In the genomic region with DNA sequence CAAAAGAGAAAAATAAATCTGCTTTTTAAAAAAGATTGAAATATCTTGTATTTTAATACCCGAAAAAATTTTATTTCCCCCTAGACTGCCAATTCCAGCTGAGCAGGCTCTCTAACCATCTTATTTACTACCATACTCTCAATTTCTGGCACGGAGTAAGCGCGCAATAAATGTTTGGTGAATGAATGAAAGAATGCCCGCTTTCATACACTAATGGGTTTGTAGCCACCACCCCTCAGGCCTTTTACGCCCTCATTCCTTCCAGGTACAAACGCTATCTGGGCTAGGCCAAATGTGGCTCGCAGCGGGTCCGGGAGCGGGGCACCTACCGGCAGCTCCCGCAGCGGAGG, we compare ENCODE assay signal across 8 cellular contexts. TPM values are rescaled to one million over a fixed set of nuclear protein-coding genes. Genes with fewer than 3 reads are reported as not detected.
A peak's percentile ranks its signal among the peaks of the same experiment; 100 is the strongest.
DNase-seq lines count a peak whose midpoint lies in the region; ATAC-seq lines count a peak whose summit lies in the region.

No MANE protein-coding gene starts in this region.

- H3K27ac ChIP-seq in iPS DF 6.9 (ENCODE audit: low read length) = no peak overlapping the region

- no peaks in the 10 kb centered on the region for H3K9me3 Mint-ChIP-seq in activated CD8-positive, alpha-beta memory T cell treated with anti-CD3 and anti-CD28 coated beads, Interleukin-2, amount 10 ng/mL, durations not matched to agents 7 days and 5 days (ENCODE audit: low read depth)

- H3K4me1 ChIP-seq in iPS DF 6.9 (ENCODE audit: control insufficient read depth, insufficient read depth, low read length) = no peaks in the 10 kb centered on the region

- peak overlapping the region; percentile 67 for H3K4me3 Mint-ChIP-seq in activated CD8-positive, alpha-beta memory T cell treated with anti-CD3 and anti-CD28 coated beads, Interleukin-2, amount 10 ng/mL, durations not matched to agents 7 days and 5 days
- peak overlapping the region; percentile 82 for H3K4me3 Mint-ChIP-seq in T-helper 17 cell

- DNase-seq in activated CD8-positive, alpha-beta memory T cell treated with anti-CD3 and anti-CD28 coated beads, Interleukin-2, amount 10 ng/mL, durations not matched to agents 7 days and 5 days = no peak
- no peak for DNase-seq in activated CD8-positive, alpha-beta memory T cell treated with anti-CD3 and anti-CD28 coated beads for 24 hours
- no peak for DNase-seq in T-helper 17 cell
- no peak for DNase-seq in iPS DF 6.9 (ENCODE audit: low read depth, low spot score)
- peak; percentile 41 for DNase-seq in stimulated activated CD8-positive, alpha-beta memory T cell treated with anti-CD3 and anti-CD28 coated beads, Interleukin-4, amount 100 ng/mL, for 48 hours
- DNase-seq in stimulated activated CD4-positive, alpha-beta T cell treated with anti-CD3 and anti-CD28 coated beads, Interleukin-1b, Interleukin-23, amount 100 ng/mL, for 48 hours = no peak
- no peak for DNase-seq in AML-193 (lab: John Stamatoyannopoulos, UW)
- DNase-seq in NOMO-1 treated with DMSO at 0.1 percent for 48 hours (lab: John Stamatoyannopoulos, UW; ENCODE audit: unreplicated experiment) = no peak

- 0 out of 2 replicates have a peak, but pooled peaks cover 2% of the 10 kb centered on the region for H3K36me3 ChIP-seq in iPS DF 6.9 (ENCODE audit: control insufficient read depth, insufficient read depth, low read length)

- H3K4me1 Mint-ChIP-seq in activated CD8-positive, alpha-beta memory T cell treated with anti-CD3 and anti-CD28 coated beads, Interleukin-2, amount 10 ng/mL, durations not matched to agents 7 days and 5 days = peaks cover 13% of the 10 kb centered on the region
- H3K4me1 Mint-ChIP-seq in T-helper 17 cell = peaks cover 13% of the 10 kb centered on the region

- no peak overlapping the region for H3K27ac Mint-ChIP-seq in activated CD8-positive, alpha-beta memory T cell treated with anti-CD3 and anti-CD28 coated beads, Interleukin-2, amount 10 ng/mL, durations not matched to agents 7 days and 5 days
- H3K27ac Mint-ChIP-seq in T-helper 17 cell = no peak overlapping the region

- ATAC-seq in activated CD8-positive, alpha-beta memory T cell treated with anti-CD3 and anti-CD28 coated beads, Interleukin-2, amount 10 ng/mL, durations not matched to agents 7 days and 5 days = no peak
- no peak for ATAC-seq in T-helper 17 cell

- no CpG with 5 or more reads among the region's 14 CpGs for WGBS in iPS DF 6.9 (ENCODE audit: insufficient coverage, insufficient read length)

- H3K27me3 ChIP-seq in iPS DF 6.9 (ENCODE audit: control insufficient read depth, insufficient read depth, low read length) = no peaks in the 10 kb centered on the region

- H3K27me3 Mint-ChIP-seq in activated CD8-positive, alpha-beta memory T cell treated with anti-CD3 and anti-CD28 coated beads, Interleukin-2, amount 10 ng/mL, durations not matched to agents 7 days and 5 days = no peaks in the 10 kb centered on the region
- H3K27me3 Mint-ChIP-seq in T-helper 17 cell = no peaks in the 10 kb centered on the region

- H3K4me3 ChIP-seq in iPS DF 6.9 (ENCODE audit: low read length) = peak overlapping the region; percentile 87

- CTCF ChIA-PET in activated CD8-positive, alpha-beta memory T cell treated with anti-CD3 and anti-CD28 coated beads, Interleukin-2, amount 10 ng/mL, durations not matched to agents 7 days and 5 days (lab: Charles Lee) = interaction anchor here (1.0 to 3.5 kb wide), 5 partner anchors 10 to 96 kb away, joined by 3 to 29 read pairs (median 5); a partner anchor contains a TSS

- H3K36me3 Mint-ChIP-seq in activated CD8-positive, alpha-beta memory T cell treated with anti-CD3 and anti-CD28 coated beads, Interleukin-2, amount 10 ng/mL, durations not matched to agents 7 days and 5 days = peaks cover 3% of the 10 kb centered on the region
- H3K36me3 Mint-ChIP-seq in T-helper 17 cell (ENCODE audit: low read depth) = peaks cover 6% of the 10 kb centered on the region

- H3K9me3 ChIP-seq in T-helper 17 cell (ENCODE audit: control insufficient read depth, low read length, poor library complexity, severe bottlenecking) (no peaks in the 10 kb centered on the region), iPS DF 6.9 (ENCODE audit: control insufficient read depth, insufficient read depth, low read length) (no peaks in the 10 kb centered on the region)

RNA-seq across cellular contexts. Expression of a gene that starts 0.6 kb away (rescaled TPM):
- total RNA-seq in activated CD8-positive, alpha-beta memory T cell treated with anti-CD3 and anti-CD28 coated beads, Interleukin-2, amount 10 ng/mL, durations not matched to agents 7 days and 5 days = 10 to 100 TPM; 11.7 to 14.5 TPM
- total RNA-seq in T-helper 17 cell = 10 to 100 TPM; 30.6 to 32.8 TPM

RNA-seq across cellular contexts. Expression of a gene that starts 10.4 kb away (rescaled TPM):
- 100 to 1,000 TPM; 119 to 157 TPM for total RNA-seq in activated CD8-positive, alpha-beta memory T cell treated with anti-CD3 and anti-CD28 coated beads, Interleukin-2, amount 10 ng/mL, durations not matched to agents 7 days and 5 days
- total RNA-seq in T-helper 17 cell = 10 to 100 TPM; 54.3 to 59.7 TPM

RNA-seq across cellular contexts. Expression of a gene that starts 17.6 kb away (rescaled TPM):
- not detected for total RNA-seq in activated CD8-positive, alpha-beta memory T cell treated with anti-CD3 and anti-CD28 coated beads, Interleukin-2, amount 10 ng/mL, durations not matched to agents 7 days and 5 days
- under 1 TPM in 1 of 2 donors, not detected in 1; 0.34 TPM for total RNA-seq in T-helper 17 cell

RNA-seq across cellular contexts. Expression of a gene that starts 20.2 kb away (rescaled TPM):
- under 1 TPM; 0.37 to 0.50 TPM for total RNA-seq in activated CD8-positive, alpha-beta memory T cell treated with anti-CD3 and anti-CD28 coated beads, Interleukin-2, amount 10 ng/mL, durations not matched to agents 7 days and 5 days
- not detected for total RNA-seq in T-helper 17 cell
